8 cellular contexts compared by ENCODE assay signal in the genomic region with DNA sequence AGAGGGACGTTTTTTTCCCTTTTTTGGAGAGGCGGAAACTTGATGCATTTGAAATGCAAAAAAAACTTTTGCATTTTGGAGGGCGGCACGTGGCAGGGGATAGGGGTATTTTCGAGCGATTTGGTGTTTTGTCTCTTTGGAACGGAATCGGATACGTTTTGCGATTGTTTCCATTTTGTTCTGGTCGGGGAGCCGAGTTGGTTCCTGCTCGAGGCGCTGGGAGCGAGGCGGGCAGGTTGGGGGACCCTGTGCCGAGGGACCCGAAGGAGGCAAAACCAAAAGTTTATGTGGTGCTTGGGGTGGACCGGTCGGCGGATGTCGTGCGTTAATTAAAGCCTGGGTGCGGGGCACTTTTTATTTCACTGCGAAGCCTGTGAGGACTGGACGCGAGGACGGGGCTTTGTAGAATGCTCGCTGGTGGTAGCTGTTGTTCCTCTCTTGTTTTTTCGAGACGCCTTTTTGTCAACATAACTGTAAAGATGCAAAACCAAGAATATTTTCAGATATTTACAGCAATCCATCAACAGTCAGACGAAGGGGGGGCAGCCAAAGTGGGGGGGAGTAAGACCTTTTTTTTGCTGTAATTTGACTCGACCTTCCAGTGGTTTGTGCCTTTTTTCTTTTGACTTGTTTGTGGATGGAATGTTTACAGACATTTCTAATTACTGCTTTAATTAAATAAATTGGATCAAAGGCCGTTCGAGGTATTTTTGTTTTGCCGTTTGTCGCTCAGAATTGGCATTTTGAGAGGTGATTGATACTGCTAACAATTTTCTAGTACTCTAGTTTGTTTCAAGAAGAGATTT. TPM values are rescaled to one million over a fixed set of nuclear protein-coding genes. Genes with fewer than 3 reads are reported as not detected.
DNase-seq lines count a peak whose midpoint lies in the region; ATAC-seq and TF ChIP-seq lines count a peak whose summit lies in the region.

No MANE protein-coding gene starts in this region.

- no peak for TF ChIP-seq CTCF in activated B cell treated with CpG ODN at 0.5 μM for 24 hours (IDR thresholded peaks at IDR 0.05)
- no peak for TF ChIP-seq CTCF in chondrocyte (IDR thresholded peaks at IDR 0.05)
- no peak for TF ChIP-seq CTCF in left lung (IDR thresholded peaks at IDR 0.05)

- H3K27ac Mint-ChIP-seq in activated B cell treated with CpG ODN at 0.5 μM for 24 hours (peak overlapping the region; percentile 99), chondrocyte (ENCODE audit: unreplicated experiment) (peak overlapping the region; percentile 99)

- H3K9me3 Mint-ChIP-seq in activated B cell treated with CpG ODN at 0.5 μM for 24 hours (no peaks in the 10 kb centered on the region), chondrocyte (ENCODE audit: low read depth) (no peaks in the 10 kb centered on the region)

- H3K36me3 Mint-ChIP-seq in activated B cell treated with CpG ODN at 0.5 μM for 24 hours (ENCODE audit: low read depth) (peaks cover 60% of the 10 kb centered on the region), chondrocyte (ENCODE audit: low read depth) (peaks cover 6% of the 10 kb centered on the region)

- H3K4me3 Mint-ChIP-seq in activated B cell treated with CpG ODN at 0.5 μM for 24 hours (peak overlapping the region; percentile 100), chondrocyte (ENCODE audit: unreplicated experiment) (peak overlapping the region; percentile 99)

- peak overlapping the region; percentile 99 to 100 for H3K27ac ChIP-seq in left lung

- CTCF ChIA-PET in activated B cell treated with CpG ODN at 0.5 μM for 24 hours (lab: Charles Lee), result interaction anchor here (0.5 to 2.8 kb wide), 9 partner anchors 35 to 274 kb away, joined by 3 to 10 read pairs (median 5); a partner anchor contains a TSS

- POLR2A ChIA-PET in activated B cell treated with CpG ODN at 0.5 μM for 24 hours (lab: Charles Lee), result interaction anchor here (0.6 to 10.7 kb wide), 22 partner anchors 20 to 1669 kb away, joined by 3 to 617 read pairs (median 14); a partner anchor contains a TSS

- peaks cover 53% of the 10 kb centered on the region for H3K4me1 Mint-ChIP-seq in activated B cell treated with CpG ODN at 0.5 μM for 24 hours
- peaks cover 39% of the 10 kb centered on the region for H3K4me1 Mint-ChIP-seq in chondrocyte (ENCODE audit: low read depth)

- H3K27me3 Mint-ChIP-seq in activated B cell treated with CpG ODN at 0.5 μM for 24 hours, result no peaks in the 10 kb centered on the region
- H3K27me3 Mint-ChIP-seq in chondrocyte (ENCODE audit: low read depth), result no peaks in the 10 kb centered on the region

- peak overlapping the region; percentile 75 to 82 for H3K4me3 ChIP-seq in left lung

- ATAC-seq in GM21447 (IDR thresholded peaks at IDR 0.05; ENCODE audit: unreplicated experiment), result peak; percentile 12
- no peak for ATAC-seq in activated B cell treated with CpG ODN at 0.5 μM for 24 hours (ENCODE audit: low read depth)
- peak; percentile 4 for ATAC-seq in left lung
- no peak for ATAC-seq in esophagus mucosa

- no peaks in the 10 kb centered on the region for H3K9me3 ChIP-seq in left lung

- H3K27me3 ChIP-seq in left lung, result no peaks in the 10 kb centered on the region

- H3K36me3 ChIP-seq in left lung, result peaks cover 0 to 35% of the 10 kb centered on the region in 2 donors

- peaks cover 26 to 61% of the 10 kb centered on the region in 2 donors for H3K4me1 ChIP-seq in left lung

- DNase-seq in DMS79 treated with DMSO at 0.1 percent for 48 hours (lab: John Stamatoyannopoulos, UW) (peak; percentile 62), LHCN-M2 (ENCODE audit: low read depth) (peak; percentile 42), activated B cell treated with CpG ODN at 0.5 μM for 24 hours (peak; percentile 57), chondrocyte (ENCODE audit: low spot score) (no peak), left lung (peak; percentile 44 to 84)
- DNase-seq in stimulated activated CD4-positive, alpha-beta T cell treated with anti-CD3 and anti-CD28 coated beads, TNF-alpha, amount 100 ng/mL, for 24 hours (ENCODE audit: low read depth in 3 of 3), result peak in 2 of 3 experiments; percentile 23 to 25

- intact Hi-C loops in activated B cell treated with CpG ODN at 0.5 μM for 24 hours (cut with micrococcal nuclease), result loop anchor here (1.0 to 5.0 kb wide), 9 partner anchors 58 to 636 kb away; a partner anchor contains a TSS
- intact Hi-C loops in left lung (cut with DNase I), result no loop called here

RNA-seq across cellular contexts. Expression of a gene that starts 1.0 kb away (rescaled TPM):
- 162 and 250 TPM in 2 replicates for total RNA-seq in LHCN-M2 (2014; rRNA removed)
- polyA plus RNA-seq in LHCN-M2 (2012), result 292 TPM
- 600 and 642 TPM in 2 replicates for total RNA-seq in activated B cell treated with CpG ODN at 0.5 μM for 24 hours
- total RNA-seq in chondrocyte, result 307 to 328 TPM (median 315 TPM) in 3 replicates
- total RNA-seq in left lung, result 100 to 1,000 TPM; 444 to 608 TPM
- 457 TPM for total RNA-seq in esophagus mucosa

Comparison
In these comparisons a context has a peak if more than half of its experiments do, and no peak if none do; other contexts are left out.
1. ATAC-seq: peak in GM21447 (single experiment) and left lung (single experiment); none in activated B cell treated with CpG ODN at 0.5 μM for 24 hours (single experiment) and esophagus mucosa (single experiment).